In the genomic region with DNA sequence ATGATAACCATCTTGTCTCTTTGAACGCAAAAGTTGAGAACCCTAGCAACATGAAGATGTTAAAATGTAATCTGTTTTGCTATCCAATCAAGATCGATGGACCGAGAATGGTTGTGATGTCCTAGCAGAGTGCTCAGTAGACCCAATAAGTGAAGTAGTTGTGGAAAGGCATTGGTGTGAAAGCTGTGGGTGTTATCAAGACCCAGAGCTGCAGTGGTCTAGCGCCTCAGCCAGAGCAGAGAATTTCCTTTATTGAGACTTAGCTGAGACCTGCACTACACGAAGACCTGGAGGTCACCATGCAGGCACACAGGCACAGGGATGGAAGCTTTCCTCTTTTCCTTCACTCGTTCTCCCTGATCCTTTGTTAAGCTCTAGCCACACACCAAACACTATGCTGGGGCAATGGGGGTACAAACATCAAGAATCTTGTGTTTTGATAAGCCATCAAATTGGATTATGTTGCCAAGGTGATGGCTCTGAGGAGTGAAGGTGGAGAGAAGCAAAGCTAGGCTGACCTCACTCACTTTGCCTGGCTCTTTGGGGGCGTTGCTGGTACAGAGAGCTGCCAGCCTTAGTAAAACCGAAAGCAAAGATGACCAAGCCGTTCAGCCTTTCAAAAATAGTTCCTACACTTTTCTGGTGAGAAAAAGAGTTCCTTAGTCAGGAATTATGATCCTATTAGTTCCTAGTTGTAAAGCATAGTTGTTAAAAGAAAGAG, we compare ENCODE assay signal across 9 cellular contexts. TPM values are rescaled to one million over a fixed set of nuclear protein-coding genes. Genes with fewer than 3 reads are reported as not detected.
DNase-seq lines count a peak whose midpoint lies in the region; ATAC-seq and TF ChIP-seq lines count a peak whose summit lies in the region.
"Had no signal": no experiment of that assay in that cellular context is flagged by ENCODE, and none has a peak within 500 bp of the region (broad histone marks: within the 10 kb centered on the region; RNA-seq: fewer than 3 reads in every experiment).

No MANE protein-coding gene starts in this region.

- TF ChIP-seq CTCF in GM20000 (IDR thresholded peaks at IDR 0.05; ENCODE audit: extremely low read depth, missing control alignments) (no peak), HFFc6 (IDR thresholded peaks at IDR 0.05) (no peak)

- peak; percentile 88 for ATAC-seq in HG03439 (IDR thresholded peaks at IDR 0.05; ENCODE audit: unreplicated experiment)
- peak; percentile 35 for ATAC-seq in left lobe of liver

- H3K9me3 Mint-ChIP-seq in HFFc6, result no peaks in the 10 kb centered on the region

- DNase-seq in Daoy (ENCODE audit: low read depth) (peak; percentile 50), GM20000 (ENCODE audit: low spot score) (peak; percentile 26), left lobe of liver (ENCODE audit: low spot score) (no peak), NCI-H1694 (lab: John Stamatoyannopoulos, UW) (no peak), NAMALWA (ENCODE audit: low spot score) (no peak), HFFc6 (no peak)
- DNase-seq in stimulated activated CD4-positive, alpha-beta T cell treated with anti-CD3 and anti-CD28 coated beads, Interleukin-2, amount 100 ng/mL, for 48 hours, result no peak
- DNase-seq: activated gamma-delta T cell treated with Interleukin-2 at 50 U/mL for 16 hours had no signal

- H3K4me1 Mint-ChIP-seq in HFFc6 (ENCODE audit: low read depth), result no peaks in the 10 kb centered on the region

- no peak overlapping the region for H3K4me3 Mint-ChIP-seq in HFFc6

- no peak overlapping the region for H3K27ac Mint-ChIP-seq in HFFc6

- H3K36me3 Mint-ChIP-seq in HFFc6 (ENCODE audit: low read depth), result no peaks in the 10 kb centered on the region

- H3K27me3 Mint-ChIP-seq in HFFc6 (ENCODE audit: insufficient read depth), result peaks cover 3% of the 10 kb centered on the region; the same call in 1 of the 2 replicates

RNA-seq across cellular contexts. Expression of a gene that starts 24.1 kb away (rescaled TPM):
- total RNA-seq in Daoy (2014; rRNA removed; shearing (Covaris generic)), result 46.6 and 50.6 TPM in 2 replicates
- 14.4 TPM for total RNA-seq in left lobe of liver
- total RNA-seq in HFFc6 (2021; fragmentation: NEBNext Ultra II Directional; extraction: Animal tissue kit (Norgen Biotek cat#: 25700)), result 10 to 100 TPM; 23.4 to 31.5 (median 25.4) TPM

RNA-seq across cellular contexts. Expression of a gene that starts 35.7 kb away (rescaled TPM):
- total RNA-seq in Daoy (2014; rRNA removed; shearing (Covaris generic)), result 4.3 and 4.5 TPM in 2 replicates
- 0.40 TPM for total RNA-seq in left lobe of liver
- under 1 TPM; 0.25 to 0.73 (median 0.39) TPM for total RNA-seq in HFFc6 (2021; fragmentation: NEBNext Ultra II Directional; extraction: Animal tissue kit (Norgen Biotek cat#: 25700))

Comparison
In these comparisons a context has a peak if more than half of its experiments do, and no peak if none do; other contexts are left out.
1. DNase-seq: peak in Daoy (single experiment) and GM20000 (single experiment); none in left lobe of liver (single experiment), NCI-H1694 (single experiment), NAMALWA (single experiment), stimulated activated CD4-positive, alpha-beta T cell treated with anti-CD3 and anti-CD28 coated beads, Interleukin-2, amount 100 ng/mL, for 48 hours (0 of 2) and HFFc6 (single experiment).